Comparison of ENCODE assay signal across 11 cellular contexts in the genomic region with DNA sequence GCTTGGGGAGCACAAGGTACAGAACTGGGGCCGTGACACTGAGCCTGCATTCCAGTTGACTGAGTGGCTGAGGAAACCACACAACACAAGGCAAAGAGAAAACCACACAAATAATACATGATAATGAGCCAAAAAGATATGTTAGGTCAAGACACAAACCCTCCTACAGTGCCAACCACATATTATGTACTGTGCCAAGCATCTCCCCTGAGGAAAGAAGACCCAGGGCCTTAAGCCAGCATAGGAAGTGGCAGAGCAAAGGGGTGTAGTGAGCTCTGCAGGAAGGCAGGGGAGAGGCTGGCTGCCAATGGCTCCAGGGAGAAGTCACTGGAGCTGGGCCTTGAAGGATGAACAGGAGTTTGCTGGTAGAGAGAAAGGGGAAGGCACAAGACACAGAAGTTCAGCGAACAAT. TPM values are rescaled to one million over a fixed set of nuclear protein-coding genes. Genes with fewer than 3 reads are reported as not detected.
DNase-seq lines count a peak whose midpoint lies in the region; ATAC-seq, FAIRE-seq and TF ChIP-seq lines count a peak whose summit lies in the region.
"Had no signal": no experiment of that assay in that cellular context is flagged by ENCODE, and none has a peak within 500 bp of the region (broad histone marks: within the 10 kb centered on the region; RNA-seq: fewer than 3 reads in every experiment).

No MANE protein-coding gene starts in this region.

- H3K9ac ChIP-seq in IMR-90 (ENCODE audit: low read depth, low read length) (no peak overlapping the region), kidney (ENCODE audit: low read length in 2 of 2) (no peak overlapping the region)

- H3K4me3 ChIP-seq in CD4-positive, CD25-positive, alpha-beta regulatory T cell (ENCODE audit: low read depth, low read length) = no peak overlapping the region
- H3K4me3 ChIP-seq in IMR-90 (ENCODE audit: insufficient read depth, low read depth, low read length) (no peak overlapping the region), kidney (ENCODE audit: low read length in 2 of 2) (no peak overlapping the region)
- H3K4me3 ChIP-seq: sigmoid colon had no signal

- intact Hi-C loops in IMR-90 (cut with micrococcal nuclease) = no loop called here
- intact Hi-C loops in kidney (cut with DNase I) = no loop called here

- peaks cover 19% of the 10 kb centered on the region for H3K36me3 Mint-ChIP-seq in CD4-positive, CD25-positive, alpha-beta regulatory T cell
- H3K36me3 Mint-ChIP-seq in activated naive CD8-positive, alpha-beta T cell treated with anti-CD3 and anti-CD28 coated beads, Interleukin-2, amount 10 ng/mL, durations not matched to agents 7 days and 5 days = no peaks in the 10 kb centered on the region

- CTCF ChIA-PET in IMR-90 (lab: Yijun Ruan, JAX) = no interaction called here

- no peaks in the 10 kb centered on the region for H3K9me3 ChIP-seq in CD4-positive, CD25-positive, alpha-beta regulatory T cell (ENCODE audit: control insufficient read depth in 2 of 2, low read length in 2 of 2)
- no peaks in the 10 kb centered on the region for H3K9me3 ChIP-seq in IMR-90 (ENCODE audit: control insufficient read depth, insufficient read depth, low read length)
- no peaks in the 10 kb centered on the region for H3K9me3 ChIP-seq in kidney (ENCODE audit: control insufficient read depth in 1 of 2, low read length in 2 of 2)
- H3K9me3 ChIP-seq: sigmoid colon had no signal

- H3K9me3 Mint-ChIP-seq in CD4-positive, CD25-positive, alpha-beta regulatory T cell = no peaks in the 10 kb centered on the region
- H3K9me3 Mint-ChIP-seq in activated naive CD8-positive, alpha-beta T cell treated with anti-CD3 and anti-CD28 coated beads, Interleukin-2, amount 10 ng/mL, durations not matched to agents 7 days and 5 days = no peaks in the 10 kb centered on the region

- peak overlapping the region; percentile 71; the same call in 1 of the 2 replicates for H2BK20ac ChIP-seq in IMR-90 (ENCODE audit: low read depth, low read length)

- no TSS peak for BruUV-seq in IMR-90 (replicated peaks; lab: Mats Ljungman, UMichigan)

- peaks cover 0 to 5% (median under 1%) of the 10 kb centered on the region in 4 donors for H3K4me1 Mint-ChIP-seq in CD4-positive, CD25-positive, alpha-beta regulatory T cell
- H3K4me1 Mint-ChIP-seq in activated naive CD8-positive, alpha-beta T cell treated with anti-CD3 and anti-CD28 coated beads, Interleukin-2, amount 10 ng/mL, durations not matched to agents 7 days and 5 days = peaks cover 28% of the 10 kb centered on the region

- H2BK120ac ChIP-seq in IMR-90 (ENCODE audit: low read depth, low read length) = peak overlapping the region; percentile 44

- peak overlapping the region; percentile 15 for H2BK5ac ChIP-seq in IMR-90 (ENCODE audit: low read depth, low read length, poor library complexity, severe bottlenecking)

- H3K4ac ChIP-seq in IMR-90 (ENCODE audit: low read depth, low read length) = peak overlapping the region; percentile 51

- H3K56ac ChIP-seq in IMR-90 (ENCODE audit: extremely low read depth, insufficient read depth, low read length) = no peak overlapping the region

- no peak for ATAC-seq in CD4-positive, CD25-positive, alpha-beta regulatory T cell (ENCODE audit: low read depth in 2 of 2)
- peak; percentile 86 for ATAC-seq in IMR-90 (ENCODE audit: low read depth)
- peak; percentile 55 for ATAC-seq in activated naive CD8-positive, alpha-beta T cell treated with anti-CD3 and anti-CD28 coated beads, Interleukin-2, amount 10 ng/mL, durations not matched to agents 7 days and 5 days (ENCODE audit: low read depth)

- peak overlapping the region; percentile 62; the same call in 1 of the 2 replicates for H2AK5ac ChIP-seq in IMR-90 (ENCODE audit: low read depth, low read length)

- no peak for FAIRE-seq in kidney (lab: Jason Lieb, UNC)

- WGBS in IMR-90 (ENCODE audit: extremely low coverage in 2 of 2, insufficient read length in 1 of 2), 2 experiments = 83% methylated on average over 1 of the region's 2 CpGs; no CpG with 5 or more reads in 1 of the 2 experiments

- no peaks in the 10 kb centered on the region for H3K27me3 Mint-ChIP-seq in CD4-positive, CD25-positive, alpha-beta regulatory T cell
- H3K27me3 Mint-ChIP-seq in activated naive CD8-positive, alpha-beta T cell treated with anti-CD3 and anti-CD28 coated beads, Interleukin-2, amount 10 ng/mL, durations not matched to agents 7 days and 5 days = no peaks in the 10 kb centered on the region

- H4K91ac ChIP-seq in IMR-90 (ENCODE audit: insufficient read depth, low read depth, low read length) = peak overlapping the region; percentile 32; the same call in 1 of the 2 replicates

- H3K27ac ChIP-seq in CD4-positive, CD25-positive, alpha-beta regulatory T cell (ENCODE audit: insufficient read depth, low read length, poor library complexity, severe bottlenecking) = no peak overlapping the region
- H3K27ac ChIP-seq in IMR-90 (ENCODE audit: insufficient read depth, low read length) = no peak overlapping the region
- no peak overlapping the region for H3K27ac ChIP-seq in kidney (ENCODE audit: low read depth in 2 of 2, low read length in 2 of 2)
- H3K27ac ChIP-seq: sigmoid colon had no signal

- no peaks in the 10 kb centered on the region for H3K27me3 ChIP-seq in CD4-positive, CD25-positive, alpha-beta regulatory T cell (ENCODE audit: control insufficient read depth, insufficient read depth, low read length)
- no peaks in the 10 kb centered on the region for H3K27me3 ChIP-seq in IMR-90 (ENCODE audit: control insufficient read depth, insufficient read depth, low read length)
- H3K27me3 ChIP-seq: sigmoid colon had no signal

- TF ChIP-seq CTCF in IMR-90 (conservative IDR thresholded peaks at IDR 0.05; ENCODE audit: low read depth, low read length) (no peak), kidney (IDR thresholded peaks at IDR 0.05; ENCODE audit: borderline replicate concordance, extremely low read depth, insufficient read depth) (no peak)

- dilution Hi-C loops in IMR-90 (cut with HindIII; ENCODE audit: low sequenced_read_pairs, unreplicated experiment) = no loop called here

- no peak for TF ChIP-seq POLR2A in IMR-90 (IDR thresholded peaks at IDR 0.05; ENCODE audit: low read depth, low read length)

- H3K18ac ChIP-seq in IMR-90 (ENCODE audit: low read depth, low read length) = no peak overlapping the region

- 0 out of 3 replicates have a peak overlapping the region, but pooled peaks have one; percentile 4 for H2BK15ac ChIP-seq in IMR-90 (ENCODE audit: low read depth, low read length)

- H3K4me2 ChIP-seq in IMR-90 (ENCODE audit: low read depth, low read length) = no peak overlapping the region; the same call in 1 of the 2 replicates

- peak overlapping the region; percentile 53 for H2AFZ ChIP-seq in IMR-90 (replicated peaks; ENCODE audit: low read length, poor library complexity)

- H3K36me3 ChIP-seq in CD4-positive, CD25-positive, alpha-beta regulatory T cell (ENCODE audit: control insufficient read depth, insufficient read depth, low read length) = no peaks in the 10 kb centered on the region
- no peaks in the 10 kb centered on the region for H3K36me3 ChIP-seq in IMR-90 (ENCODE audit: control insufficient read depth, insufficient read depth, low read length)
- H3K36me3 ChIP-seq in kidney (ENCODE audit: control insufficient read depth in 1 of 2, insufficient read depth in 2 of 2, low read length in 2 of 2) = peaks cover 0 to 3% of the 10 kb centered on the region in 2 donors

- peak overlapping the region; percentile 7; the same call in 1 of the 2 replicates for H3K23ac ChIP-seq in IMR-90 (ENCODE audit: low read depth, low read length)

- no peak overlapping the region for H2AK9ac ChIP-seq in IMR-90 (replicated peaks; ENCODE audit: low read depth, low read length, poor library complexity)

- H3K27ac Mint-ChIP-seq in CD4-positive, CD25-positive, alpha-beta regulatory T cell = peak overlapping the region in 2 of 3 donors; percentile 72 to 75
- H3K27ac Mint-ChIP-seq in activated naive CD8-positive, alpha-beta T cell treated with anti-CD3 and anti-CD28 coated beads, Interleukin-2, amount 10 ng/mL, durations not matched to agents 7 days and 5 days = peak overlapping the region; percentile 95

- H3K14ac ChIP-seq in IMR-90 (replicated peaks; ENCODE audit: low read depth, low read length) = peak overlapping the region; percentile 53

- H3K9me1 ChIP-seq in IMR-90 (ENCODE audit: insufficient read depth, low read length) = peaks cover 23% of the 10 kb centered on the region

- peak overlapping the region in 1 of 2 experiments; percentile 24; a peak in 2 of 4 replicates for H4K8ac ChIP-seq in IMR-90 (ENCODE audit: low read depth in 2 of 2, low read length in 2 of 2)

- H3K4me3 Mint-ChIP-seq in CD4-positive, CD25-positive, alpha-beta regulatory T cell = no peak overlapping the region
- H3K4me3 Mint-ChIP-seq in activated naive CD8-positive, alpha-beta T cell treated with anti-CD3 and anti-CD28 coated beads, Interleukin-2, amount 10 ng/mL, durations not matched to agents 7 days and 5 days = peak overlapping the region; percentile 65

- peaks cover 3 to 33% of the 10 kb centered on the region in 2 experiments; a peak in 3 of 4 replicates for H3K79me1 ChIP-seq in IMR-90 (ENCODE audit: low read depth in 1 of 2, low read length in 2 of 2)

- peaks cover 3% of the 10 kb centered on the region; the same call in 1 of the 2 replicates for H4K20me1 ChIP-seq in IMR-90 (ENCODE audit: insufficient read depth, low read length)

- H4K5ac ChIP-seq in IMR-90 (ENCODE audit: low read depth, low read length) = no peak overlapping the region

- TF ChIP-seq RAD21 in IMR-90 (IDR thresholded peaks at IDR 0.05; ENCODE audit: low read length) = no peak

- in situ Hi-C loops in IMR-90 (cut with MboI; ENCODE audit: low sequenced_read_pairs) = no loop called here

- no peaks in the 10 kb centered on the region for H3K4me1 ChIP-seq in CD4-positive, CD25-positive, alpha-beta regulatory T cell (ENCODE audit: control insufficient read depth, insufficient read depth, low read length, poor library complexity, severe bottlenecking)
- H3K4me1 ChIP-seq in IMR-90 (ENCODE audit: control insufficient read depth, insufficient read depth, low read length) (peaks cover 13% of the 10 kb centered on the region), kidney (ENCODE audit: control insufficient read depth in 1 of 2, insufficient read depth in 1 of 2, low read depth in 1 of 2, low read length in 2 of 2) (peaks cover 0 to 9% of the 10 kb centered on the region in 2 donors)
- H3K4me1 ChIP-seq: sigmoid colon had no signal

- DNase-seq in CD4-positive, CD25-positive, alpha-beta regulatory T cell = no peak
- peak; percentile 63 for DNase-seq in IMR-90
- no peak for DNase-seq in activated naive CD8-positive, alpha-beta T cell treated with anti-CD3 and anti-CD28 coated beads, Interleukin-2, amount 10 ng/mL, durations not matched to agents 7 days and 5 days
- DNase-seq in kidney glomerular epithelial cell (lab: John Stamatoyannopoulos, UW) = peak; percentile 60
- DNase-seq in kidney = no peak
- no peak for DNase-seq in middle frontal gyrus (ENCODE audit: extremely low spot score, low spot score)
- no peak for DNase-seq in MV-4-11 (lab: John Stamatoyannopoulos, UW)
- DNase-seq in activated gamma-delta T cell (lab: John Stamatoyannopoulos, UW) = no peak
- DNase-seq: NCI-H2171; sigmoid colon; stimulated activated naive CD4-positive, alpha-beta T cell treated with Interleukin-2 at 50 U/mL for 16 hours had no signal

- POLR2A ChIA-PET in IMR-90 (lab: Charles Lee; ENCODE audit: unreplicated experiment) = no interaction called here
- POLR2A ChIA-PET in activated naive CD8-positive, alpha-beta T cell treated with anti-CD3 and anti-CD28 coated beads, Interleukin-2, amount 10 ng/mL, durations not matched to agents 7 days and 5 days (lab: Charles Lee) = interaction anchor here (0.5 to 2.9 kb wide), 8 partner anchors 8 to 61 kb away, joined by 3 to 13 read pairs (median 4); a partner anchor contains a TSS

RNA-seq across cellular contexts. Expression of a gene that starts 28.2 kb away (rescaled TPM):
- total RNA-seq in CD4-positive, CD25-positive, alpha-beta regulatory T cell = 9.6 TPM
- 1 to 10 TPM; 5.9 to 9.5 (median 8.4) TPM for polyA plus RNA-seq in CD4-positive, CD25-positive, alpha-beta regulatory T cell
- total RNA-seq in IMR-90 (2012; rRNA removed) = 24.7 and 41.9 TPM in 2 replicates
- polyA plus RNA-seq in IMR-90 (2012; rRNA removed) = 28.4 and 28.5 TPM in 2 replicates
- 11.9 and 21.4 TPM in 2 replicates for polyA plus RNA-seq in IMR-90 (2012; cell fraction: cytosol; rRNA removed)
- 15.7 and 18.8 TPM in 2 replicates for polyA plus RNA-seq in IMR-90 (2012; cell fraction: nucleus; rRNA removed; ENCODE audit: low replicate concordance)
- 10 to 100 TPM; 15.8 to 17.0 TPM for total RNA-seq in activated naive CD8-positive, alpha-beta T cell treated with anti-CD3 and anti-CD28 coated beads, Interleukin-2, amount 10 ng/mL, durations not matched to agents 7 days and 5 days
- 21.9 TPM for total RNA-seq in kidney
- polyA plus RNA-seq in kidney (ENCODE audit: insufficient read depth, low read depth, low replicate concordance) = 26.4 TPM

RNA-seq across cellular contexts. Expression of a gene that starts 58.1 kb away (rescaled TPM):
- total RNA-seq in CD4-positive, CD25-positive, alpha-beta regulatory T cell = 106 TPM
- polyA plus RNA-seq in CD4-positive, CD25-positive, alpha-beta regulatory T cell = 10 to 100 TPM; 19.2 to 25.4 (median 22.3) TPM
- total RNA-seq in IMR-90 (2012; rRNA removed) = 30.1 and 31.9 TPM in 2 replicates
- polyA plus RNA-seq in IMR-90 (2012; rRNA removed) = 55.0 and 72.2 TPM in 2 replicates
- polyA plus RNA-seq in IMR-90 (2012; cell fraction: cytosol; rRNA removed) = 61.7 and 74.8 TPM in 2 replicates
- 63.4 and 67.9 TPM in 2 replicates for polyA plus RNA-seq in IMR-90 (2012; cell fraction: nucleus; rRNA removed; ENCODE audit: low replicate concordance)
- 100 to 1,000 TPM; 104 to 106 TPM for total RNA-seq in activated naive CD8-positive, alpha-beta T cell treated with anti-CD3 and anti-CD28 coated beads, Interleukin-2, amount 10 ng/mL, durations not matched to agents 7 days and 5 days
- total RNA-seq in kidney = 158 TPM
- polyA plus RNA-seq in kidney (ENCODE audit: insufficient read depth, low read depth, low replicate concordance) = 114 TPM

Comparison
In these comparisons a context has a peak if more than half of its experiments do, and no peak if none do; other contexts are left out.
1. ATAC-seq: peak in IMR-90 (single experiment) and activated naive CD8-positive, alpha-beta T cell treated with anti-CD3 and anti-CD28 coated beads, Interleukin-2, amount 10 ng/mL, durations not matched to agents 7 days and 5 days (single experiment); none in CD4-positive, CD25-positive, alpha-beta regulatory T cell (0 of 2).
2. DNase-seq: peak in IMR-90 (single experiment) and kidney glomerular epithelial cell (single experiment); none in CD4-positive, CD25-positive, alpha-beta regulatory T cell (0 of 3), activated naive CD8-positive, alpha-beta T cell treated with anti-CD3 and anti-CD28 coated beads, Interleukin-2, amount 10 ng/mL, durations not matched to agents 7 days and 5 days (single experiment), kidney (single experiment), middle frontal gyrus (single experiment), MV-4-11 (single experiment) and activated gamma-delta T cell (single experiment).